In genomic region chr19:8615813-8616596, GRCh38 we compare ENCODE assay signal across 9 cellular contexts. TPM values are rescaled to one million over a fixed set of nuclear protein-coding genes. Genes with fewer than 3 reads are reported as not detected.
DNase-seq lines count a peak whose midpoint lies in the region; ATAC-seq, FAIRE-seq and TF ChIP-seq lines count a peak whose summit lies in the region.
"Had no signal": no experiment of that assay in that cellular context is flagged by ENCODE, and none has a peak within 500 bp of the region (broad histone marks: within the 10 kb centered on the region; RNA-seq: fewer than 3 reads in every experiment).

No MANE protein-coding gene starts in this region.

- H3K4me1 ChIP-seq in uterus = peaks cover 0 to 6% of the 10 kb centered on the region in 2 donors

- H3K27ac Mint-ChIP-seq in activated CD4-positive, alpha-beta memory T cell treated with anti-CD3 and anti-CD28 coated beads, Interleukin-2, amount 10 ng/mL, durations not matched to agents 7 days and 5 days = no peak overlapping the region
- peak overlapping the region in 2 of 3 experiments; percentile 42 to 84 for H3K27ac Mint-ChIP-seq in nephron
- H3K27ac Mint-ChIP-seq: stimulated activated naive CD8-positive, alpha-beta T cell treated with anti-CD3 and anti-CD28 coated beads, Interleukin-15, Interleukin-2, amounts not matched to agents 100 ng/mL and 50 ng/mL, for 24 hours had no signal

- ATAC-seq in HG03354 (IDR thresholded peaks at IDR 0.05; ENCODE audit: poor library complexity, severe bottlenecking, unreplicated experiment) = no peak

- no peak overlapping the region for H3K4me3 ChIP-seq in GM12865 (ENCODE audit: low read depth, low read length)
- no peak overlapping the region for H3K4me3 ChIP-seq in uterus

- H3K27me3 Mint-ChIP-seq in activated CD4-positive, alpha-beta memory T cell treated with anti-CD3 and anti-CD28 coated beads, Interleukin-2, amount 10 ng/mL, durations not matched to agents 7 days and 5 days = peaks cover 4% of the 10 kb centered on the region
- H3K27me3 Mint-ChIP-seq in nephron (ENCODE audit: low read depth) = peaks cover 18% of the 10 kb centered on the region
- H3K27me3 Mint-ChIP-seq: stimulated activated naive CD8-positive, alpha-beta T cell treated with anti-CD3 and anti-CD28 coated beads, Interleukin-15, Interleukin-2, amounts not matched to agents 100 ng/mL and 50 ng/mL, for 24 hours had no signal

- H3K4me3 Mint-ChIP-seq in activated CD4-positive, alpha-beta memory T cell treated with anti-CD3 and anti-CD28 coated beads, Interleukin-2, amount 10 ng/mL, durations not matched to agents 7 days and 5 days = no peak overlapping the region
- peak overlapping the region in 1 of 3 experiments; percentile 13 for H3K4me3 Mint-ChIP-seq in nephron
- H3K4me3 Mint-ChIP-seq: stimulated activated naive CD8-positive, alpha-beta T cell treated with anti-CD3 and anti-CD28 coated beads, Interleukin-15, Interleukin-2, amounts not matched to agents 100 ng/mL and 50 ng/mL, for 24 hours had no signal

- H3K27ac ChIP-seq in uterus = no peak overlapping the region

- POLR2A ChIA-PET in activated CD4-positive, alpha-beta memory T cell treated with anti-CD3 and anti-CD28 coated beads, Interleukin-2, amount 10 ng/mL, durations not matched to agents 7 days and 5 days (lab: Charles Lee) = no interaction called here

- TF ChIP-seq CTCF in GM12865 (IDR thresholded peaks at IDR 0.05; ENCODE audit: insufficient read depth, low read depth, low read length, missing control alignments) (peak; percentile 88), nephron (IDR thresholded peaks at IDR 0.05; ENCODE audit: unreplicated experiment in 3 of 3) (peak; percentile 91 to 95 (median 92)), uterus (IDR thresholded peaks at IDR 0.05) (peak; percentile 72 to 88 (median 83))

- FAIRE-seq in endometrium (lab: Jason Lieb, UNC) = peak; percentile 21

- intact Hi-C loops in uterus (cut with DNase I; ENCODE audit: low total_unique reads) = no loop called here

- no peaks in the 10 kb centered on the region for H3K36me3 Mint-ChIP-seq in activated CD4-positive, alpha-beta memory T cell treated with anti-CD3 and anti-CD28 coated beads, Interleukin-2, amount 10 ng/mL, durations not matched to agents 7 days and 5 days (ENCODE audit: low read depth)
- no peaks in the 10 kb centered on the region for H3K36me3 Mint-ChIP-seq in nephron (ENCODE audit: low read depth)

- no peaks in the 10 kb centered on the region for H3K9me3 ChIP-seq in uterus

- CTCF ChIA-PET in activated CD4-positive, alpha-beta memory T cell treated with anti-CD3 and anti-CD28 coated beads, Interleukin-2, amount 10 ng/mL, durations not matched to agents 7 days and 5 days (lab: Charles Lee) = interaction anchor here (0.6 to 2.1 kb wide), 10 partner anchors 9 to 161 kb away, joined by 3 to 12 read pairs (median 4); no protein-coding TSS in a partner anchor

- no peak for TF ChIP-seq POLR2A in uterus (IDR thresholded peaks at IDR 0.05)

- no peaks in the 10 kb centered on the region for H3K27me3 ChIP-seq in uterus

- DNase-seq in GM12865 (ENCODE audit: low read depth) (peak; percentile 36), NCI-H2227 (lab: John Stamatoyannopoulos, UW; ENCODE audit: unreplicated experiment) (peak; percentile 58), uterus (peak in 1 of 2 donors; percentile 38), foreskin melanocyte (no peak)
- peak; percentile 61 for DNase-seq in activated CD4-positive, alpha-beta memory T cell treated with anti-CD3 and anti-CD28 coated beads, Interleukin-2, amount 10 ng/mL, durations not matched to agents 7 days and 5 days

- H3K36me3 ChIP-seq in uterus = no peaks in the 10 kb centered on the region

- H3K9me3 Mint-ChIP-seq in activated CD4-positive, alpha-beta memory T cell treated with anti-CD3 and anti-CD28 coated beads, Interleukin-2, amount 10 ng/mL, durations not matched to agents 7 days and 5 days = no peaks in the 10 kb centered on the region
- no peaks in the 10 kb centered on the region for H3K9me3 Mint-ChIP-seq in nephron
- H3K9me3 Mint-ChIP-seq: stimulated activated naive CD8-positive, alpha-beta T cell treated with anti-CD3 and anti-CD28 coated beads, Interleukin-15, Interleukin-2, amounts not matched to agents 100 ng/mL and 50 ng/mL, for 24 hours had no signal

- peaks cover 4% of the 10 kb centered on the region for H3K4me1 Mint-ChIP-seq in activated CD4-positive, alpha-beta memory T cell treated with anti-CD3 and anti-CD28 coated beads, Interleukin-2, amount 10 ng/mL, durations not matched to agents 7 days and 5 days
- H3K4me1 Mint-ChIP-seq in nephron = peaks cover 16% of the 10 kb centered on the region

RNA-seq across cellular contexts. Expression of gene ADAMTS10, which starts 5.5 kb away (rescaled TPM):
- 1 to 10 TPM; 2.6 to 2.8 TPM for total RNA-seq in activated CD4-positive, alpha-beta memory T cell treated with anti-CD3 and anti-CD28 coated beads, Interleukin-2, amount 10 ng/mL, durations not matched to agents 7 days and 5 days
- total RNA-seq in uterus = 10 to 100 TPM; 13.2 to 70.4 (median 52.7) TPM

RNA-seq across cellular contexts. Expression of gene NFILZ, which starts 14.4 kb away (rescaled TPM):
- not detected for total RNA-seq in activated CD4-positive, alpha-beta memory T cell treated with anti-CD3 and anti-CD28 coated beads, Interleukin-2, amount 10 ng/mL, durations not matched to agents 7 days and 5 days
- total RNA-seq in uterus = not detected

RNA-seq across cellular contexts. Expression of gene MYO1F, which starts 38.8 kb away (rescaled TPM):
- total RNA-seq in activated CD4-positive, alpha-beta memory T cell treated with anti-CD3 and anti-CD28 coated beads, Interleukin-2, amount 10 ng/mL, durations not matched to agents 7 days and 5 days = 100 to 1,000 TPM; 420 TPM
- 10 to 100 TPM in 1 of 4 donors, 1 to 10 TPM in 3; 4.1 to 45.9 (median 7.5) TPM for total RNA-seq in uterus

Comparison
In these comparisons a context has a peak if more than half of its experiments do, and no peak if none do; other contexts are left out.
1. RNA of gene MYO1F, which starts 38.8 kb away (total RNA-seq): 420 TPM in activated CD4-positive, alpha-beta memory T cell treated with anti-CD3 and anti-CD28 coated beads, Interleukin-2, amount 10 ng/mL, durations not matched to agents 7 days and 5 days; 4.1 to 45.9 TPM in uterus; every median in the first group is over 4 times any median in the second.
2. Peak in every context shown above with its lines, with median percentiles within 50 percentile points of each other: CTCF ChIP-seq.